ENCODE assay signal across 9 cellular contexts in genomic region chr3:32401541-32402052, GRCh38. TPM values are rescaled to one million over a fixed set of nuclear protein-coding genes. Genes with fewer than 3 reads are reported as not detected.
DNase-seq lines count a peak whose midpoint lies in the region; ATAC-seq and TF ChIP-seq lines count a peak whose summit lies in the region.
"Had no signal": no experiment of that assay in that cellular context is flagged by ENCODE, and none has a peak within 500 bp of the region (broad histone marks: within the 10 kb centered on the region; RNA-seq: fewer than 3 reads in every experiment).

No MANE protein-coding gene starts in this region.

- peak overlapping the region; percentile 84 for H3K27ac ChIP-seq in effector memory CD4-positive, alpha-beta T cell (ENCODE audit: insufficient read depth, low read length, poor library complexity, severe bottlenecking)
- peak overlapping the region; percentile 71 to 93 for H3K27ac ChIP-seq in lung (ENCODE audit: low read depth in 1 of 2, low read length in 1 of 2)
- H3K27ac ChIP-seq: C4-2B had no signal

- CTCF ChIA-PET in activated CD8-positive, alpha-beta T cell treated with anti-CD3 and anti-CD28 coated beads for 36 hours (lab: Charles Lee), result interaction anchor here (1.0 to 7.8 kb wide), 6 partner anchors 9 to 225 kb away, joined by 3 to 69 read pairs (median 6); no protein-coding TSS in a partner anchor

- H3K36me3 Mint-ChIP-seq in activated CD8-positive, alpha-beta T cell treated with anti-CD3 and anti-CD28 coated beads for 36 hours (ENCODE audit: low read depth), result peaks cover 27% of the 10 kb centered on the region

- peaks cover 30% of the 10 kb centered on the region for H3K4me1 ChIP-seq in effector memory CD4-positive, alpha-beta T cell (ENCODE audit: control insufficient read depth, insufficient read depth, low read length, poor library complexity, severe bottlenecking)
- peaks cover 2 to 25% of the 10 kb centered on the region in 2 donors for H3K4me1 ChIP-seq in lung (ENCODE audit: control insufficient read depth in 2 of 2, insufficient read depth in 2 of 2, low read length in 2 of 2)

- peaks cover 71% of the 10 kb centered on the region for H3K4me1 Mint-ChIP-seq in activated CD8-positive, alpha-beta T cell treated with anti-CD3 and anti-CD28 coated beads for 36 hours (ENCODE audit: low read depth)

- no peaks in the 10 kb centered on the region for H3K9me3 Mint-ChIP-seq in activated CD8-positive, alpha-beta T cell treated with anti-CD3 and anti-CD28 coated beads for 36 hours

- no peak for TF ChIP-seq CTCF in activated CD8-positive, alpha-beta T cell treated with anti-CD3 and anti-CD28 coated beads for 36 hours (IDR thresholded peaks at IDR 0.05)
- no peak for TF ChIP-seq CTCF in lung (IDR thresholded peaks at IDR 0.05; ENCODE audit: control extremely low read depth, extremely low read depth)

- H3K4me3 Mint-ChIP-seq in activated CD8-positive, alpha-beta T cell treated with anti-CD3 and anti-CD28 coated beads for 36 hours, result peak overlapping the region; percentile 91

- H3K9me3 ChIP-seq in effector memory CD4-positive, alpha-beta T cell (ENCODE audit: control insufficient read depth, low read length), result no peaks in the 10 kb centered on the region
- H3K9me3 ChIP-seq in lung (ENCODE audit: control insufficient read depth in 2 of 2, insufficient read depth in 1 of 2, low read length in 1 of 2), result no peaks in the 10 kb centered on the region

- H3K27me3 ChIP-seq in effector memory CD4-positive, alpha-beta T cell (replicated peaks; ENCODE audit: control insufficient read depth, insufficient read depth, low read length, poor library complexity, severe bottlenecking), result no peaks in the 10 kb centered on the region
- no peaks in the 10 kb centered on the region for H3K27me3 ChIP-seq in lung (ENCODE audit: control insufficient read depth, insufficient read depth)

- POLR2A ChIA-PET in activated CD8-positive, alpha-beta T cell treated with anti-CD3 and anti-CD28 coated beads for 36 hours (lab: Charles Lee), result interaction anchor here (0.9 to 2.4 kb wide), 5 partner anchors 9 to 59 kb away, joined by 3 to 8 read pairs (median 4); partner anchors contain the start of gene CMTM7

- DNase-seq in NCI-H345 (lab: John Stamatoyannopoulos, UW) (peak; percentile 22), NCI-H345 treated with DMSO at 0.1 percent for 48 hours (lab: John Stamatoyannopoulos, UW; ENCODE audit: unreplicated experiment) (no peak), NCI-H82 (lab: John Stamatoyannopoulos, UW) (peak; percentile 82), lung (ENCODE audit: low spot score) (peak; percentile 73)
- peak; percentile 78 for DNase-seq in activated CD8-positive, alpha-beta T cell treated with anti-CD3 and anti-CD28 coated beads for 36 hours
- DNase-seq in effector memory CD4-positive, alpha-beta T cell, result peak; percentile 33 to 45 (median 38)
- DNase-seq in stimulated activated CD4-positive, alpha-beta T cell treated with anti-CD3 and anti-CD28 coated beads, TNF-alpha, amount 100 ng/mL, for 4 hours (ENCODE audit: low read depth in 3 of 3), result peak in 2 of 3 experiments; percentile 31 to 37

- H3K27ac Mint-ChIP-seq in activated CD8-positive, alpha-beta T cell treated with anti-CD3 and anti-CD28 coated beads for 36 hours, result peak overlapping the region; percentile 100

- WGBS in lung, 2 donors, result 0 to 1% methylated on average over 39 to 40 of the region's 40 CpGs

- H3K27me3 Mint-ChIP-seq in activated CD8-positive, alpha-beta T cell treated with anti-CD3 and anti-CD28 coated beads for 36 hours, result no peaks in the 10 kb centered on the region

- intact Hi-C loops in activated CD8-positive, alpha-beta T cell treated with anti-CD3 and anti-CD28 coated beads for 36 hours (cut with micrococcal nuclease), result no loop called here

- H3K4me3 ChIP-seq in effector memory CD4-positive, alpha-beta T cell (ENCODE audit: insufficient read depth, low read depth, low read length, poor library complexity, severe bottlenecking), result peak overlapping the region; percentile 62
- peak overlapping the region; percentile 10 for H3K4me3 ChIP-seq in lung

- no peaks in the 10 kb centered on the region for H3K36me3 ChIP-seq in effector memory CD4-positive, alpha-beta T cell (ENCODE audit: control insufficient read depth, insufficient read depth, low read length)
- peaks cover 0 to 2% of the 10 kb centered on the region in 2 donors for H3K36me3 ChIP-seq in lung (ENCODE audit: control insufficient read depth in 2 of 2, insufficient read depth in 2 of 2, low read length in 2 of 2)

- ATAC-seq in HG03064 (IDR thresholded peaks at IDR 0.05; ENCODE audit: low read depth, unreplicated experiment), result peak; percentile 92
- peak; percentile 77 for ATAC-seq in activated CD8-positive, alpha-beta T cell treated with anti-CD3 and anti-CD28 coated beads for 36 hours
- ATAC-seq in lung (ENCODE audit: insufficient read depth, low FRiP score), result peak; percentile 73

RNA-seq across cellular contexts. Expression of gene CMTM7, which starts 9.9 kb away (rescaled TPM):
- total RNA-seq in activated CD8-positive, alpha-beta T cell treated with anti-CD3 and anti-CD28 coated beads for 36 hours, result 10 to 100 TPM; 36.1 to 37.2 TPM
- total RNA-seq in lung, result 10 to 100 TPM; 41.6 to 46.0 TPM
- 10 to 100 TPM; 33.1 to 46.8 TPM for polyA plus RNA-seq in lung
